Comparison of ENCODE assay signal across 1 cellular context in genomic region chr4:78781086-78781630, GRCh38.
TF ChIP-seq lines count a peak whose summit lies in the region.

No MANE protein-coding gene starts in this region.

TF ChIP-seq in K562, 482 proteins besides CTCF, POLR2A, EP300 and RAD21 (continued from another document and continues in another):
- TF ChIP-seq GTF3C2 (IDR thresholded peaks at IDR 0.05; ENCODE audit: borderline replicate concordance, extremely low read depth, insufficient read length) (no peak), NR3C1 (CRISPR knock-in tag; IDR thresholded peaks at IDR 0.05) (no peak), GTF2E2 (tag; IDR thresholded peaks at IDR 0.05) (no peak), PHB (CRISPR knock-in tag; IDR thresholded peaks at IDR 0.05) (0 out of 2 replicates have a peak, but pooled peaks have one; percentile 11), MTA2 (IDR thresholded peaks at IDR 0.05; ENCODE audit: low read depth) (no peak), ZNF707 (CRISPR knock-in tag; conservative IDR thresholded peaks at IDR 0.05) (no peak), TEAD1 (CRISPR knock-in tag; IDR thresholded peaks at IDR 0.05) (no peak), NFYB (IDR thresholded peaks at IDR 0.05; ENCODE audit: extremely low read depth, insufficient read length) (no peak), MAFK (IDR thresholded peaks at IDR 0.05; ENCODE audit: low read length) (no peak), ZNF717 (CRISPR knock-in tag; IDR thresholded peaks at IDR 0.05) (no peak), THRAP3 (IDR thresholded peaks at IDR 0.05; ENCODE audit: borderline replicate concordance) (no peak), STAT5B (CRISPR knock-in tag; IDR thresholded peaks at IDR 0.05) (no peak), ATF6 (CRISPR knock-in tag; IDR thresholded peaks at IDR 0.05) (no peak), KAT8 (IDR thresholded peaks at IDR 0.05; ENCODE audit: low read depth) (no peak), MYNN (IDR thresholded peaks at IDR 0.05) (peak; percentile 11; the same call in 1 of the 2 replicates), MYNN (CRISPR knock-in tag; IDR thresholded peaks at IDR 0.05) (no peak), RNF2 (IDR thresholded peaks at IDR 0.05) (no peak), CBFA2T3 (IDR thresholded peaks at IDR 0.05) (peak; percentile 53), MXI1 (IDR thresholded peaks at IDR 0.05; ENCODE audit: low read depth, low read length) (no peak), HMGN3 (IDR thresholded peaks at IDR 0.05; ENCODE audit: borderline replicate concordance, extremely low read depth, insufficient read length, low read depth, low read length) (no peak), U2AF2 (optimal IDR thresholded peaks at IDR 0.05; ENCODE audit: low read depth, low read length) (no peak), SIN3B (IDR thresholded peaks at IDR 0.05; ENCODE audit: low read depth) (no peak), ZZZ3 (IDR thresholded peaks at IDR 0.05) (no peak), SP1 (CRISPR knock-in tag; IDR thresholded peaks at IDR 0.05) (no peak), E2F3 (CRISPR knock-in tag; IDR thresholded peaks at IDR 0.05) (no peak), PURB (CRISPR knock-in tag; IDR thresholded peaks at IDR 0.05; ENCODE audit: low read depth) (no peak), CBX3 (IDR thresholded peaks at IDR 0.05; ENCODE audit: borderline replicate concordance in 1 of 2, low read length in 2 of 2) (no peak), KHSRP (IDR thresholded peaks at IDR 0.05) (peak; percentile 30; the same call in 1 of the 2 replicates), POLR2AphosphoS2 (IDR thresholded peaks at IDR 0.05; ENCODE audit: low read length) (0 out of 2 replicates have a peak, but pooled peaks have one; percentile 17), RCOR1 (IDR thresholded peaks at IDR 0.05; ENCODE audit: borderline replicate concordance in 1 of 2, low read depth in 2 of 2, low read length in 2 of 2) (peak in 1 of 2 experiments; percentile 47; a peak in 1 of 4 replicates), GABPB2 (CRISPR knock-in tag; conservative IDR thresholded peaks at IDR 0.05) (0 out of 2 replicates have a peak, but pooled peaks have one; percentile 38), ELF1 (tag; IDR thresholded peaks at IDR 0.05) (no peak), HDAC2 (IDR thresholded peaks at IDR 0.05) (0 out of 2 replicates have a peak, but pooled peaks have one; percentile 24), NFIX (CRISPR knock-in tag; IDR thresholded peaks at IDR 0.05; ENCODE audit: low read depth) (no peak), POLR2AphosphoS5 (IDR thresholded peaks at IDR 0.05; ENCODE audit: control insufficient read depth, insufficient read depth, low read depth, low read length) (no peak), XRCC3 (IDR thresholded peaks at IDR 0.05) (no peak), ARNT (IDR thresholded peaks at IDR 0.05) (no peak), RFX5 (IDR thresholded peaks at IDR 0.05; ENCODE audit: low read depth, low read length) (no peak)
- TF ChIP-seq, protein P1, sequence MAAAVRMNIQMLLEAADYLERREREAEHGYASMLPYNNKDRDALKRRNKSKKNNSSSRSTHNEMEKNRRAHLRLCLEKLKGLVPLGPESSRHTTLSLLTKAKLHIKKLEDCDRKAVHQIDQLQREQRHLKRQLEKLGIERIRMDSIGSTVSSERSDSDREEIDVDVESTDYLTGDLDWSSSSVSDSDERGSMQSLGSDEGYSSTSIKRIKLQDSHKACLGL (CRISPR knock-in tag; IDR thresholded peaks at IDR 0.05; ENCODE audit: borderline replicate concordance, poor library complexity, severe bottlenecking), result no peak
- TF ChIP-seq, protein P2, sequence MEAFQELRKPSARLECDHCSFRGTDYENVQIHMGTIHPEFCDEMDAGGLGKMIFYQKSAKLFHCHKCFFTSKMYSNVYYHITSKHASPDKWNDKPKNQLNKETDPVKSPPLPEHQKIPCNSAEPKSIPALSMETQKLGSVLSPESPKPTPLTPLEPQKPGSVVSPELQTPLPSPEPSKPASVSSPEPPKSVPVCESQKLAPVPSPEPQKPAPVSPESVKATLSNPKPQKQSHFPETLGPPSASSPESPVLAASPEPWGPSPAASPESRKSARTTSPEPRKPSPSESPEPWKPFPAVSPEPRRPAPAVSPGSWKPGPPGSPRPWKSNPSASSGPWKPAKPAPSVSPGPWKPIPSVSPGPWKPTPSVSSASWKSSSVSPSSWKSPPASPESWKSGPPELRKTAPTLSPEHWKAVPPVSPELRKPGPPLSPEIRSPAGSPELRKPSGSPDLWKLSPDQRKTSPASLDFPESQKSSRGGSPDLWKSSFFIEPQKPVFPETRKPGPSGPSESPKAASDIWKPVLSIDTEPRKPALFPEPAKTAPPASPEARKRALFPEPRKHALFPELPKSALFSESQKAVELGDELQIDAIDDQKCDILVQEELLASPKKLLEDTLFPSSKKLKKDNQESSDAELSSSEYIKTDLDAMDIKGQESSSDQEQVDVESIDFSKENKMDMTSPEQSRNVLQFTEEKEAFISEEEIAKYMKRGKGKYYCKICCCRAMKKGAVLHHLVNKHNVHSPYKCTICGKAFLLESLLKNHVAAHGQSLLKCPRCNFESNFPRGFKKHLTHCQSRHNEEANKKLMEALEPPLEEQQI (IDR thresholded peaks at IDR 0.05), result no peak
- TF ChIP-seq, protein P3, sequence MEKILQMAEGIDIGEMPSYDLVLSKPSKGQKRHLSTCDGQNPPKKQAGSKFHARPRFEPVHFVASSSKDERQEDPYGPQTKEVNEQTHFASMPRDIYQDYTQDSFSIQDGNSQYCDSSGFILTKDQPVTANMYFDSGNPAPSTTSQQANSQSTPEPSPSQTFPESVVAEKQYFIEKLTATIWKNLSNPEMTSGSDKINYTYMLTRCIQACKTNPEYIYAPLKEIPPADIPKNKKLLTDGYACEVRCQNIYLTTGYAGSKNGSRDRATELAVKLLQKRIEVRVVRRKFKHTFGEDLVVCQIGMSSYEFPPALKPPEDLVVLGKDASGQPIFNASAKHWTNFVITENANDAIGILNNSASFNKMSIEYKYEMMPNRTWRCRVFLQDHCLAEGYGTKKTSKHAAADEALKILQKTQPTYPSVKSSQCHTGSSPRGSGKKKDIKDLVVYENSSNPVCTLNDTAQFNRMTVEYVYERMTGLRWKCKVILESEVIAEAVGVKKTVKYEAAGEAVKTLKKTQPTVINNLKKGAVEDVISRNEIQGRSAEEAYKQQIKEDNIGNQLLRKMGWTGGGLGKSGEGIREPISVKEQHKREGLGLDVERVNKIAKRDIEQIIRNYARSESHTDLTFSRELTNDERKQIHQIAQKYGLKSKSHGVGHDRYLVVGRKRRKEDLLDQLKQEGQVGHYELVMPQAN (IDR thresholded peaks at IDR 0.05; ENCODE audit: borderline replicate concordance), result no peak
- TF ChIP-seq, protein P4, sequence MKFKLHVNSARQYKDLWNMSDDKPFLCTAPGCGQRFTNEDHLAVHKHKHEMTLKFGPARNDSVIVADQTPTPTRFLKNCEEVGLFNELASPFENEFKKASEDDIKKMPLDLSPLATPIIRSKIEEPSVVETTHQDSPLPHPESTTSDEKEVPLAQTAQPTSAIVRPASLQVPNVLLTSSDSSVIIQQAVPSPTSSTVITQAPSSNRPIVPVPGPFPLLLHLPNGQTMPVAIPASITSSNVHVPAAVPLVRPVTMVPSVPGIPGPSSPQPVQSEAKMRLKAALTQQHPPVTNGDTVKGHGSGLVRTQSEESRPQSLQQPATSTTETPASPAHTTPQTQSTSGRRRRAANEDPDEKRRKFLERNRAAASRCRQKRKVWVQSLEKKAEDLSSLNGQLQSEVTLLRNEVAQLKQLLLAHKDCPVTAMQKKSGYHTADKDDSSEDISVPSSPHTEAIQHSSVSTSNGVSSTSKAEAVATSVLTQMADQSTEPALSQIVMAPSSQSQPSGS (CRISPR knock-in tag; IDR thresholded peaks at IDR 0.05), result no peak
- TF ChIP-seq, protein P5, sequence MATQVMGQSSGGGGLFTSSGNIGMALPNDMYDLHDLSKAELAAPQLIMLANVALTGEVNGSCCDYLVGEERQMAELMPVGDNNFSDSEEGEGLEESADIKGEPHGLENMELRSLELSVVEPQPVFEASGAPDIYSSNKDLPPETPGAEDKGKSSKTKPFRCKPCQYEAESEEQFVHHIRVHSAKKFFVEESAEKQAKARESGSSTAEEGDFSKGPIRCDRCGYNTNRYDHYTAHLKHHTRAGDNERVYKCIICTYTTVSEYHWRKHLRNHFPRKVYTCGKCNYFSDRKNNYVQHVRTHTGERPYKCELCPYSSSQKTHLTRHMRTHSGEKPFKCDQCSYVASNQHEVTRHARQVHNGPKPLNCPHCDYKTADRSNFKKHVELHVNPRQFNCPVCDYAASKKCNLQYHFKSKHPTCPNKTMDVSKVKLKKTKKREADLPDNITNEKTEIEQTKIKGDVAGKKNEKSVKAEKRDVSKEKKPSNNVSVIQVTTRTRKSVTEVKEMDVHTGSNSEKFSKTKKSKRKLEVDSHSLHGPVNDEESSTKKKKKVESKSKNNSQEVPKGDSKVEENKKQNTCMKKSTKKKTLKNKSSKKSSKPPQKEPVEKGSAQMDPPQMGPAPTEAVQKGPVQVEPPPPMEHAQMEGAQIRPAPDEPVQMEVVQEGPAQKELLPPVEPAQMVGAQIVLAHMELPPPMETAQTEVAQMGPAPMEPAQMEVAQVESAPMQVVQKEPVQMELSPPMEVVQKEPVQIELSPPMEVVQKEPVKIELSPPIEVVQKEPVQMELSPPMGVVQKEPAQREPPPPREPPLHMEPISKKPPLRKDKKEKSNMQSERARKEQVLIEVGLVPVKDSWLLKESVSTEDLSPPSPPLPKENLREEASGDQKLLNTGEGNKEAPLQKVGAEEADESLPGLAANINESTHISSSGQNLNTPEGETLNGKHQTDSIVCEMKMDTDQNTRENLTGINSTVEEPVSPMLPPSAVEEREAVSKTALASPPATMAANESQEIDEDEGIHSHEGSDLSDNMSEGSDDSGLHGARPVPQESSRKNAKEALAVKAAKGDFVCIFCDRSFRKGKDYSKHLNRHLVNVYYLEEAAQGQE (CRISPR knock-in tag; IDR thresholded peaks at IDR 0.05; ENCODE audit: low read depth), result no peak
- TF ChIP-seq, protein P6, sequence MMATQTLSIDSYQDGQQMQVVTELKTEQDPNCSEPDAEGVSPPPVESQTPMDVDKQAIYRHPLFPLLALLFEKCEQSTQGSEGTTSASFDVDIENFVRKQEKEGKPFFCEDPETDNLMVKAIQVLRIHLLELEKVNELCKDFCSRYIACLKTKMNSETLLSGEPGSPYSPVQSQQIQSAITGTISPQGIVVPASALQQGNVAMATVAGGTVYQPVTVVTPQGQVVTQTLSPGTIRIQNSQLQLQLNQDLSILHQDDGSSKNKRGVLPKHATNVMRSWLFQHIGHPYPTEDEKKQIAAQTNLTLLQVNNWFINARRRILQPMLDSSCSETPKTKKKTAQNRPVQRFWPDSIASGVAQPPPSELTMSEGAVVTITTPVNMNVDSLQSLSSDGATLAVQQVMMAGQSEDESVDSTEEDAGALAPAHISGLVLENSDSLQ (IDR thresholded peaks at IDR 0.05), result no peak
- TF ChIP-seq, protein P7, sequence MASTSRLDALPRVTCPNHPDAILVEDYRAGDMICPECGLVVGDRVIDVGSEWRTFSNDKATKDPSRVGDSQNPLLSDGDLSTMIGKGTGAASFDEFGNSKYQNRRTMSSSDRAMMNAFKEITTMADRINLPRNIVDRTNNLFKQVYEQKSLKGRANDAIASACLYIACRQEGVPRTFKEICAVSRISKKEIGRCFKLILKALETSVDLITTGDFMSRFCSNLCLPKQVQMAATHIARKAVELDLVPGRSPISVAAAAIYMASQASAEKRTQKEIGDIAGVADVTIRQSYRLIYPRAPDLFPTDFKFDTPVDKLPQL (IDR thresholded peaks at IDR 0.05; ENCODE audit: extremely low read depth, insufficient read length), result no peak
- TF ChIP-seq, protein P8, sequence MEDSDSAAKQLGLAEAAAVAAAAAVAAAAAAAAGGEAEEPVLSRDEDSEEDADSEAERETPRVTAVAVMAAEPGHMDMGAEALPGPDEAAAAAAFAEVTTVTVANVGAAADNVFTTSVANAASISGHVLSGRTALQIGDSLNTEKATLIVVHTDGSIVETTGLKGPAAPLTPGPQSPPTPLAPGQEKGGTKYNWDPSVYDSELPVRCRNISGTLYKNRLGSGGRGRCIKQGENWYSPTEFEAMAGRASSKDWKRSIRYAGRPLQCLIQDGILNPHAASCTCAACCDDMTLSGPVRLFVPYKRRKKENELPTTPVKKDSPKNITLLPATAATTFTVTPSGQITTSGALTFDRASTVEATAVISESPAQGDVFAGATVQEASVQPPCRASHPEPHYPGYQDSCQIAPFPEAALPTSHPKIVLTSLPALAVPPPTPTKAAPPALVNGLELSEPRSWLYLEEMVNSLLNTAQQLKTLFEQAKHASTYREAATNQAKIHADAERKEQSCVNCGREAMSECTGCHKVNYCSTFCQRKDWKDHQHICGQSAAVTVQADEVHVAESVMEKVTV (CRISPR knock-in tag; IDR thresholded peaks at IDR 0.05), result no peak
